Comparison of ENCODE assay signal across 28 cellular contexts in the genomic region with DNA sequence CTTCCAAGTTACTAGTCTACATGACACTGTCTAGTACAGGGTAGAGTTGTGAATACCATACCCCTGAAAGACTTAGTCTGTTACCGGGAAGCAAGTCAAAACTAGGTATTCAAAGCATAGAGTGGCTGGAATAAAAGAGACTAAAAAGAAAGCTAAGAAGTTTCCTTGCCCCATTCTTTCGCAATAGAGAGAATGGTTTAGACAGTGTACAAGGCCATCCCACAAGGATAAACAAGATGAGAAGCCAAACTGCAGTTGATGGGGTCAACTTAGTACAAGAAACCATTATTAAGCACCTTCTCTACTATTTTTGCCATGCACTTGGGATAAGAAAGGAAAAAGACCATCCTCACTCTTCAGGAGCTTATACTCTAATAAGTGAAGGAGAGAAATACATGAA. TPM values are rescaled to one million over a fixed set of nuclear protein-coding genes. Genes with fewer than 3 reads are reported as not detected.
DNase-seq lines count a peak whose midpoint lies in the region; ATAC-seq and TF ChIP-seq lines count a peak whose summit lies in the region.
"Had no signal": no experiment of that assay in that cellular context is flagged by ENCODE, and none has a peak within 500 bp of the region (broad histone marks: within the 10 kb centered on the region; RNA-seq: fewer than 3 reads in every experiment).

No MANE protein-coding gene starts in this region.

- DNase-seq in EH (ENCODE audit: low read depth), result peak; percentile 30
- DNase-seq in IMR-90, result peak; percentile 62
- no peak for DNase-seq in epithelial cell of prostate (ENCODE audit: low read depth, low spot score)
- DNase-seq in mesenchymal stem cell, result peak; percentile 72
- DNase-seq in SK-N-SH, result no peak
- no peak for DNase-seq in retina
- no peak for DNase-seq in GM10248 (ENCODE audit: extremely low spot score)
- DNase-seq in pons (ENCODE audit: low spot score), result no peak
- DNase-seq: activated CD4-positive, alpha-beta T cell treated with anti-CD3 and anti-CD28 coated beads, Interleukin-2, amount 50 U/mL, for 4 hours; activated CD8-positive, alpha-beta memory T cell treated with anti-CD3 and anti-CD28 coated beads, Interleukin-2, amount 10 ng/mL, durations not matched to agents 7 days and 5 days; activated gamma-delta T cell; activated naive CD8-positive, alpha-beta T cell treated with anti-CD3 and anti-CD28 coated beads, Interleukin-2, amount 10 ng/mL, durations not matched to agents 7 days and 5 days; activated T-cell treated with anti-CD3 and anti-CD28 coated beads, Interleukin-2, amount 50 U/mL, for 4 hours; C1 segment of cervical spinal cord; DMS79; esophagus squamous epithelium; H7; immature natural killer cell; left colon; NCI-H1092 treated with DMSO at 0.1 percent for 48 hours; NCI-H187 treated with DMSO at 0.1 percent for 48 hours; NCI-H524; stimulated activated CD4-positive, alpha-beta T cell treated with anti-CD3 and anti-CD28 coated beads, Interleukin-1b, Interleukin-23, amount 100 ng/mL, for 48 hours; stimulated activated naive CD4-positive, alpha-beta T cell treated with Interleukin-2 at 50 U/mL for 16 hours; upper lobe of left lung had no signal

- H4K5ac ChIP-seq in IMR-90 (ENCODE audit: low read depth, low read length), result no peak overlapping the region

- no peak overlapping the region for H3K56ac ChIP-seq in IMR-90 (ENCODE audit: extremely low read depth, insufficient read depth, low read length)

- H2BK15ac ChIP-seq in IMR-90 (ENCODE audit: low read depth, low read length), result 0 out of 3 replicates have a peak overlapping the region, but pooled peaks have one; percentile 85
- no peak overlapping the region for H2BK15ac ChIP-seq in mesenchymal stem cell (ENCODE audit: low read depth, poor library complexity, severe bottlenecking)

- no peak for TF ChIP-seq RAD21 in IMR-90 (IDR thresholded peaks at IDR 0.05; ENCODE audit: low read length)
- no peak for TF ChIP-seq RAD21 in SK-N-SH (IDR thresholded peaks at IDR 0.05; ENCODE audit: low read length)

- H2BK120ac ChIP-seq in IMR-90 (ENCODE audit: low read depth, low read length) (peak overlapping the region; percentile 58; the same call in 1 of the 2 replicates), mesenchymal stem cell (ENCODE audit: low read depth, low read length) (no peak overlapping the region)

- no peak overlapping the region for H2BK20ac ChIP-seq in IMR-90 (ENCODE audit: low read depth, low read length)

- WGBS in IMR-90 (ENCODE audit: extremely low coverage in 2 of 2, insufficient read length in 1 of 2), 2 experiments, result no CpG with 5 or more reads among the region's 2 CpGs
- WGBS in mesenchymal stem cell, result 100% methylated on average over 1 of the region's 2 CpGs
- 59% methylated on average over 2 of the region's 2 CpGs for WGBS in SK-N-SH (ENCODE audit: low lambda C conversion rate)

- H3K9me3 ChIP-seq in IMR-90 (ENCODE audit: control insufficient read depth, insufficient read depth, low read length), result peaks cover 2% of the 10 kb centered on the region; the same call in 1 of the 2 replicates
- no peaks in the 10 kb centered on the region for H3K9me3 ChIP-seq in mesenchymal stem cell (ENCODE audit: control insufficient read depth, low read length)
- no peaks in the 10 kb centered on the region for H3K9me3 ChIP-seq in SK-N-SH
- H3K9me3 ChIP-seq: esophagus squamous epithelium, suprapubic skin, upper lobe of left lung had no signal

- H4K8ac ChIP-seq in IMR-90 (ENCODE audit: low read depth in 2 of 2, low read length in 2 of 2), result no peak overlapping the region
- no peak overlapping the region for H4K8ac ChIP-seq in mesenchymal stem cell (ENCODE audit: low read length)

- no peak; the same call in 1 of the 2 replicates for ATAC-seq in IMR-90 (ENCODE audit: low read depth)
- ATAC-seq: activated CD8-positive, alpha-beta memory T cell treated with anti-CD3 and anti-CD28 coated beads, Interleukin-2, amount 10 ng/mL, durations not matched to agents 7 days and 5 days; activated T-cell treated with anti-CD3 and anti-CD28 coated beads, Interleukin-2, amount 50 U/mL, for 4 hours; left colon; natural killer cell treated with Interleukin-12 subunit alpha and Interleukin-12 subunit beta and Interleukin-15 and Interleukin-18, amount 100 ng/mL, for 72 hours had no signal

- no peak overlapping the region for H3K23ac ChIP-seq in IMR-90 (ENCODE audit: low read depth, low read length)
- H3K23ac ChIP-seq in mesenchymal stem cell (ENCODE audit: low read length in 2 of 2), result no peak overlapping the region

- H3K4me3 ChIP-seq in IMR-90 (ENCODE audit: insufficient read depth, low read depth, low read length) (no peak overlapping the region), mesenchymal stem cell (ENCODE audit: insufficient read depth in 1 of 2, low read depth in 1 of 2, low read length in 2 of 2) (no peak overlapping the region), SK-N-SH (ENCODE audit: low read depth in 2 of 2, low read length in 1 of 2) (no peak overlapping the region)
- H3K4me3 ChIP-seq: esophagus squamous epithelium, SK-N-MC, suprapubic skin, upper lobe of left lung had no signal

- no peak overlapping the region for H2AK5ac ChIP-seq in IMR-90 (ENCODE audit: low read depth, low read length)
- no peak overlapping the region for H2AK5ac ChIP-seq in mesenchymal stem cell (ENCODE audit: low read length, severe bottlenecking)

- intact Hi-C loops in IMR-90 (cut with micrococcal nuclease), result loop anchor here (2.0 kb wide), 1 partner anchor 53 kb away; no protein-coding TSS in a partner anchor

- peaks cover 13% of the 10 kb centered on the region for H3F3A ChIP-seq in SK-N-SH (replicated peaks; ENCODE audit: insufficient read depth)

- no TSS peak for BruUV-seq in IMR-90 (replicated peaks; lab: Mats Ljungman, UMichigan)

- H2BK5ac ChIP-seq in IMR-90 (ENCODE audit: low read depth, low read length, poor library complexity, severe bottlenecking), result peak overlapping the region; percentile 89
- H2BK5ac ChIP-seq in mesenchymal stem cell (ENCODE audit: low read depth, low read length, poor library complexity, severe bottlenecking), result no peak overlapping the region

- H3K18ac ChIP-seq in IMR-90 (ENCODE audit: low read depth, low read length), result peak overlapping the region; percentile 88; the same call in 1 of the 2 replicates
- H3K18ac ChIP-seq in mesenchymal stem cell (ENCODE audit: low read depth in 1 of 2, low read length in 2 of 2), result no peak overlapping the region

- CTCF ChIA-PET in IMR-90 (lab: Yijun Ruan, JAX), result no interaction called here
- CTCF ChIA-PET in SK-N-SH (lab: Yijun Ruan, JAX), result interaction anchor here (1.7 kb wide), 1 partner anchor 9 kb away, joined by 4 read pairs; no protein-coding TSS in a partner anchor
- CTCF ChIA-PET in GM10248 (lab: Yijun Ruan, JAX), result interaction anchor here (0.9 to 1.6 kb wide), 2 partner anchors 10 to 32 kb away, joined by 3 to 4 read pairs; no protein-coding TSS in a partner anchor

- H3K79me1 ChIP-seq in IMR-90 (ENCODE audit: low read depth in 1 of 2, low read length in 2 of 2) (peaks cover 5 to 24% of the 10 kb centered on the region in 2 experiments; a peak in 3 of 4 replicates), mesenchymal stem cell (replicated peaks; ENCODE audit: low read length, poor library complexity, severe bottlenecking) (no peaks in the 10 kb centered on the region)

- no peaks in the 10 kb centered on the region; the same call in 1 of the 2 replicates for H3K79me2 ChIP-seq in SK-N-SH (ENCODE audit: insufficient read depth)

- H3K36me3 ChIP-seq in IMR-90 (ENCODE audit: control insufficient read depth, insufficient read depth, low read length), result no peaks in the 10 kb centered on the region
- H3K36me3 ChIP-seq in mesenchymal stem cell (ENCODE audit: control insufficient read depth in 1 of 2, insufficient read depth in 2 of 2, low read depth in 1 of 2, low read length in 2 of 2), result no peaks in the 10 kb centered on the region
- H3K36me3 ChIP-seq in SK-N-SH (replicated peaks in 1 of 2; ENCODE audit: control insufficient read depth in 1 of 2, insufficient read depth in 2 of 2, low read length in 1 of 2), result no peaks in the 10 kb centered on the region
- H3K36me3 ChIP-seq: esophagus squamous epithelium, suprapubic skin, upper lobe of left lung had no signal

- no peaks in the 10 kb centered on the region for H4K20me1 ChIP-seq in IMR-90 (ENCODE audit: insufficient read depth, low read length)
- H4K20me1 ChIP-seq in SK-N-SH (ENCODE audit: insufficient read depth), result no peaks in the 10 kb centered on the region

- H3K4ac ChIP-seq in IMR-90 (ENCODE audit: low read depth, low read length) (no peak overlapping the region), mesenchymal stem cell (ENCODE audit: low read depth in 1 of 2, low read length in 2 of 2) (no peak overlapping the region)

- H4K91ac ChIP-seq in IMR-90 (ENCODE audit: insufficient read depth, low read depth, low read length), result no peak overlapping the region
- no peak overlapping the region for H4K91ac ChIP-seq in mesenchymal stem cell (ENCODE audit: low read length)

- TF ChIP-seq EP300 in SK-N-SH (IDR thresholded peaks at IDR 0.05; ENCODE audit: borderline replicate concordance in 1 of 2, low read depth in 1 of 2, low read length in 1 of 2), result no peak

- H3K9ac ChIP-seq in IMR-90 (ENCODE audit: low read depth, low read length) (no peak overlapping the region), mesenchymal stem cell (ENCODE audit: low read length) (no peak overlapping the region), SK-N-SH (no peak overlapping the region)

- H3K27me3 ChIP-seq in IMR-90 (ENCODE audit: control insufficient read depth, insufficient read depth, low read length), result no peaks in the 10 kb centered on the region
- H3K27me3 ChIP-seq in mesenchymal stem cell (ENCODE audit: control insufficient read depth in 1 of 2, insufficient read depth in 1 of 2, low read length in 2 of 2), result no peaks in the 10 kb centered on the region
- H3K27me3 ChIP-seq in SK-N-SH (ENCODE audit: insufficient read depth), result no peaks in the 10 kb centered on the region
- H3K27me3 ChIP-seq: esophagus squamous epithelium, suprapubic skin, upper lobe of left lung had no signal

- TF ChIP-seq CTCF in IMR-90 (conservative IDR thresholded peaks at IDR 0.05; ENCODE audit: low read depth, low read length) (no peak), SK-N-SH (IDR thresholded peaks at IDR 0.05) (no peak), GM10248 (IDR thresholded peaks at IDR 0.05; ENCODE audit: control extremely low read depth, extremely low read depth, low read depth, missing control alignments) (no peak)

- H3K4me2 ChIP-seq in IMR-90 (ENCODE audit: low read depth, low read length) (peak overlapping the region; percentile 78; the same call in 1 of the 2 replicates), mesenchymal stem cell (ENCODE audit: low read length, poor library complexity, severe bottlenecking) (no peak overlapping the region), SK-N-SH (no peak overlapping the region)

- peaks cover 15% of the 10 kb centered on the region for H3K4me1 ChIP-seq in IMR-90 (ENCODE audit: control insufficient read depth, insufficient read depth, low read length)
- no peaks in the 10 kb centered on the region for H3K4me1 ChIP-seq in mesenchymal stem cell (ENCODE audit: control insufficient read depth, insufficient read depth, low read depth, low read length)
- no peaks in the 10 kb centered on the region for H3K4me1 ChIP-seq in SK-N-SH (ENCODE audit: control insufficient read depth in 1 of 2, insufficient read depth in 2 of 2, low read depth in 1 of 2, low read length in 1 of 2)
- H3K4me1 ChIP-seq: suprapubic skin, upper lobe of left lung had no signal

- H3K14ac ChIP-seq in IMR-90 (replicated peaks; ENCODE audit: low read depth, low read length) (no peak overlapping the region), mesenchymal stem cell (ENCODE audit: low read length in 2 of 2) (no peak overlapping the region)

- H3K27ac ChIP-seq in IMR-90 (ENCODE audit: insufficient read depth, low read length) (peak overlapping the region; percentile 65; the same call in 1 of the 2 replicates), epithelial cell of prostate (peak overlapping the region; percentile 89), mesenchymal stem cell (ENCODE audit: low read length, poor library complexity, severe bottlenecking) (no peak overlapping the region), SK-N-SH (ENCODE audit: low read depth in 2 of 2, low read length in 1 of 2) (no peak overlapping the region)
- H3K27ac ChIP-seq: esophagus squamous epithelium, SK-N-MC, suprapubic skin, upper lobe of left lung had no signal

- no peak overlapping the region for H2BK12ac ChIP-seq in mesenchymal stem cell (ENCODE audit: low read length in 2 of 2)

- POLR2A ChIA-PET in IMR-90 (lab: Charles Lee; ENCODE audit: unreplicated experiment), result no interaction called here
- POLR2A ChIA-PET in SK-N-SH (lab: Yijun Ruan, JAX), result no interaction called here
- POLR2A ChIA-PET in GM10248 (lab: Yijun Ruan, JAX), result no interaction called here

- no peak for TF ChIP-seq POLR2A in IMR-90 (IDR thresholded peaks at IDR 0.05; ENCODE audit: low read depth, low read length)

- H3K9me1 ChIP-seq in IMR-90 (ENCODE audit: insufficient read depth, low read length), result no peaks in the 10 kb centered on the region; the same call in 1 of the 2 replicates

- dilution Hi-C loops in IMR-90 (cut with HindIII; ENCODE audit: low sequenced_read_pairs, unreplicated experiment), result no loop called here

- no peaks in the 10 kb centered on the region for H3K9me2 ChIP-seq in SK-N-SH

- H2AFZ ChIP-seq in IMR-90 (replicated peaks; ENCODE audit: low read length, poor library complexity), result no peak overlapping the region
- no peak overlapping the region for H2AFZ ChIP-seq in mesenchymal stem cell (ENCODE audit: low read depth, low read length)
- no peak overlapping the region for H2AFZ ChIP-seq in SK-N-SH (ENCODE audit: low read depth)

- in situ Hi-C loops in IMR-90 (cut with MboI; ENCODE audit: low sequenced_read_pairs), result no loop called here

- H2AK9ac ChIP-seq in IMR-90 (replicated peaks; ENCODE audit: low read depth, low read length, poor library complexity), result no peak overlapping the region

RNA-seq across cellular contexts. Expression of a gene that starts 30.3 kb away (rescaled TPM):
- 11.3 and 19.4 TPM in 2 replicates for total RNA-seq in IMR-90 (2012; rRNA removed)
- 5.7 and 7.0 TPM in 2 replicates for polyA plus RNA-seq in IMR-90 (2012; rRNA removed)
- polyA plus RNA-seq in IMR-90 (2012; cell fraction: cytosol; rRNA removed), result 2.1 and 2.5 TPM in 2 replicates
- polyA plus RNA-seq in IMR-90 (2012; cell fraction: nucleus; rRNA removed; ENCODE audit: low replicate concordance), result 3.3 and 12.6 TPM in 2 replicates
- 13.7 TPM for polyA plus RNA-seq in mesenchymal stem cell (2013, experiment 1 of 2)
- polyA plus RNA-seq in mesenchymal stem cell (2013, experiment 2 of 2), result 14.4 TPM
- 1.3 and 1.8 TPM in 2 replicates for polyA plus RNA-seq in SK-N-SH (2012; rRNA removed)
- 1.4 and 2.0 TPM in 2 replicates for polyA plus RNA-seq in SK-N-SH (2012; cell fraction: cytosol; rRNA removed)
- 3.2 and 3.7 TPM in 2 replicates for polyA plus RNA-seq in SK-N-SH (2012; cell fraction: nucleus; rRNA removed)

Comparison
In these comparisons a context has a peak if more than half of its experiments do, and no peak if none do; other contexts are left out.
1. DNase-seq: peak in EH (single experiment), IMR-90 (single experiment) and mesenchymal stem cell (single experiment); none in epithelial cell of prostate (single experiment), SK-N-SH (single experiment), retina (single experiment), GM10248 (single experiment) and pons (single experiment).
2. H3K27ac ChIP-seq: peak in IMR-90 (single experiment) and epithelial cell of prostate (single experiment); none in mesenchymal stem cell (single experiment) and SK-N-SH (0 of 2).